ENCODE assay signal across 1 cellular context in the genomic region with DNA sequence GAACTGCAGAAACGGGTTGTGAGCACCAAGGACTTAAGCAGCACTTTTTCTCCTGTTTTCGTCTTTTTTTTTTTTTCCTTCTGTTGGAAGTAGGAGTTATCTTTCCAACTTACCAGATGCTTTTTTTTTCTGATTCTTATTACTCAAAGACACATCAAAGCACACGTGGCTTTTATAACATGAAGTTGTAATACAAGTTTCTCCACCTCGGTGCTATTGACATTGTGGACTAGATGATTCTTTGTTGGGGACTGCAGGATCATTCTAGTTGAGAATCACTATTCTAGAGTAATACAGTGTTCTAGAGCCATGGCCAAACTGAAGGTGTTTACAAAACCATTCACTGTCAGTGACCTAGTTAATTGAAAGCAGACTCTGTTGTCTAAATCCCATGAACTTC.
TF ChIP-seq lines count a peak whose summit lies in the region.

No MANE protein-coding gene starts in this region.

TF ChIP-seq in GM23338, 12 proteins besides CTCF, POLR2A, EP300 and RAD21:
- TF ChIP-seq ZNF331 (CRISPR knock-in tag; IDR thresholded peaks at IDR 0.05; ENCODE audit: low read depth) (no peak), STAT1 (IDR thresholded peaks at IDR 0.05; ENCODE audit: unreplicated experiment) (no peak), POLR2AphosphoS5 (IDR thresholded peaks at IDR 0.05; ENCODE audit: low read depth) (no peak), ZNF114 (CRISPR knock-in tag; IDR thresholded peaks at IDR 0.05) (no peak), EZH2phosphoT487 (IDR thresholded peaks at IDR 0.05; ENCODE audit: unreplicated experiment) (no peak), CREB1 (CRISPR knock-in tag; IDR thresholded peaks at IDR 0.05; ENCODE audit: low read depth) (no peak), JUNB (IDR thresholded peaks at IDR 0.05; ENCODE audit: unreplicated experiment) (no peak), EZH2 (IDR thresholded peaks at IDR 0.05; ENCODE audit: low read depth, unreplicated experiment) (no peak), NANOG (IDR thresholded peaks at IDR 0.05; ENCODE audit: borderline replicate concordance) (no peak)
- TF ChIP-seq, protein P1, sequence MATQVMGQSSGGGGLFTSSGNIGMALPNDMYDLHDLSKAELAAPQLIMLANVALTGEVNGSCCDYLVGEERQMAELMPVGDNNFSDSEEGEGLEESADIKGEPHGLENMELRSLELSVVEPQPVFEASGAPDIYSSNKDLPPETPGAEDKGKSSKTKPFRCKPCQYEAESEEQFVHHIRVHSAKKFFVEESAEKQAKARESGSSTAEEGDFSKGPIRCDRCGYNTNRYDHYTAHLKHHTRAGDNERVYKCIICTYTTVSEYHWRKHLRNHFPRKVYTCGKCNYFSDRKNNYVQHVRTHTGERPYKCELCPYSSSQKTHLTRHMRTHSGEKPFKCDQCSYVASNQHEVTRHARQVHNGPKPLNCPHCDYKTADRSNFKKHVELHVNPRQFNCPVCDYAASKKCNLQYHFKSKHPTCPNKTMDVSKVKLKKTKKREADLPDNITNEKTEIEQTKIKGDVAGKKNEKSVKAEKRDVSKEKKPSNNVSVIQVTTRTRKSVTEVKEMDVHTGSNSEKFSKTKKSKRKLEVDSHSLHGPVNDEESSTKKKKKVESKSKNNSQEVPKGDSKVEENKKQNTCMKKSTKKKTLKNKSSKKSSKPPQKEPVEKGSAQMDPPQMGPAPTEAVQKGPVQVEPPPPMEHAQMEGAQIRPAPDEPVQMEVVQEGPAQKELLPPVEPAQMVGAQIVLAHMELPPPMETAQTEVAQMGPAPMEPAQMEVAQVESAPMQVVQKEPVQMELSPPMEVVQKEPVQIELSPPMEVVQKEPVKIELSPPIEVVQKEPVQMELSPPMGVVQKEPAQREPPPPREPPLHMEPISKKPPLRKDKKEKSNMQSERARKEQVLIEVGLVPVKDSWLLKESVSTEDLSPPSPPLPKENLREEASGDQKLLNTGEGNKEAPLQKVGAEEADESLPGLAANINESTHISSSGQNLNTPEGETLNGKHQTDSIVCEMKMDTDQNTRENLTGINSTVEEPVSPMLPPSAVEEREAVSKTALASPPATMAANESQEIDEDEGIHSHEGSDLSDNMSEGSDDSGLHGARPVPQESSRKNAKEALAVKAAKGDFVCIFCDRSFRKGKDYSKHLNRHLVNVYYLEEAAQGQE (IDR thresholded peaks at IDR 0.05; ENCODE audit: unreplicated experiment): no peak
- TF ChIP-seq, protein P2, sequence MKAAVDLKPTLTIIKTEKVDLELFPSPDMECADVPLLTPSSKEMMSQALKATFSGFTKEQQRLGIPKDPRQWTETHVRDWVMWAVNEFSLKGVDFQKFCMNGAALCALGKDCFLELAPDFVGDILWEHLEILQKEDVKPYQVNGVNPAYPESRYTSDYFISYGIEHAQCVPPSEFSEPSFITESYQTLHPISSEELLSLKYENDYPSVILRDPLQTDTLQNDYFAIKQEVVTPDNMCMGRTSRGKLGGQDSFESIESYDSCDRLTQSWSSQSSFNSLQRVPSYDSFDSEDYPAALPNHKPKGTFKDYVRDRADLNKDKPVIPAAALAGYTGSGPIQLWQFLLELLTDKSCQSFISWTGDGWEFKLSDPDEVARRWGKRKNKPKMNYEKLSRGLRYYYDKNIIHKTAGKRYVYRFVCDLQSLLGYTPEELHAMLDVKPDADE (IDR thresholded peaks at IDR 0.05): no peak
- TF ChIP-seq, protein P3, sequence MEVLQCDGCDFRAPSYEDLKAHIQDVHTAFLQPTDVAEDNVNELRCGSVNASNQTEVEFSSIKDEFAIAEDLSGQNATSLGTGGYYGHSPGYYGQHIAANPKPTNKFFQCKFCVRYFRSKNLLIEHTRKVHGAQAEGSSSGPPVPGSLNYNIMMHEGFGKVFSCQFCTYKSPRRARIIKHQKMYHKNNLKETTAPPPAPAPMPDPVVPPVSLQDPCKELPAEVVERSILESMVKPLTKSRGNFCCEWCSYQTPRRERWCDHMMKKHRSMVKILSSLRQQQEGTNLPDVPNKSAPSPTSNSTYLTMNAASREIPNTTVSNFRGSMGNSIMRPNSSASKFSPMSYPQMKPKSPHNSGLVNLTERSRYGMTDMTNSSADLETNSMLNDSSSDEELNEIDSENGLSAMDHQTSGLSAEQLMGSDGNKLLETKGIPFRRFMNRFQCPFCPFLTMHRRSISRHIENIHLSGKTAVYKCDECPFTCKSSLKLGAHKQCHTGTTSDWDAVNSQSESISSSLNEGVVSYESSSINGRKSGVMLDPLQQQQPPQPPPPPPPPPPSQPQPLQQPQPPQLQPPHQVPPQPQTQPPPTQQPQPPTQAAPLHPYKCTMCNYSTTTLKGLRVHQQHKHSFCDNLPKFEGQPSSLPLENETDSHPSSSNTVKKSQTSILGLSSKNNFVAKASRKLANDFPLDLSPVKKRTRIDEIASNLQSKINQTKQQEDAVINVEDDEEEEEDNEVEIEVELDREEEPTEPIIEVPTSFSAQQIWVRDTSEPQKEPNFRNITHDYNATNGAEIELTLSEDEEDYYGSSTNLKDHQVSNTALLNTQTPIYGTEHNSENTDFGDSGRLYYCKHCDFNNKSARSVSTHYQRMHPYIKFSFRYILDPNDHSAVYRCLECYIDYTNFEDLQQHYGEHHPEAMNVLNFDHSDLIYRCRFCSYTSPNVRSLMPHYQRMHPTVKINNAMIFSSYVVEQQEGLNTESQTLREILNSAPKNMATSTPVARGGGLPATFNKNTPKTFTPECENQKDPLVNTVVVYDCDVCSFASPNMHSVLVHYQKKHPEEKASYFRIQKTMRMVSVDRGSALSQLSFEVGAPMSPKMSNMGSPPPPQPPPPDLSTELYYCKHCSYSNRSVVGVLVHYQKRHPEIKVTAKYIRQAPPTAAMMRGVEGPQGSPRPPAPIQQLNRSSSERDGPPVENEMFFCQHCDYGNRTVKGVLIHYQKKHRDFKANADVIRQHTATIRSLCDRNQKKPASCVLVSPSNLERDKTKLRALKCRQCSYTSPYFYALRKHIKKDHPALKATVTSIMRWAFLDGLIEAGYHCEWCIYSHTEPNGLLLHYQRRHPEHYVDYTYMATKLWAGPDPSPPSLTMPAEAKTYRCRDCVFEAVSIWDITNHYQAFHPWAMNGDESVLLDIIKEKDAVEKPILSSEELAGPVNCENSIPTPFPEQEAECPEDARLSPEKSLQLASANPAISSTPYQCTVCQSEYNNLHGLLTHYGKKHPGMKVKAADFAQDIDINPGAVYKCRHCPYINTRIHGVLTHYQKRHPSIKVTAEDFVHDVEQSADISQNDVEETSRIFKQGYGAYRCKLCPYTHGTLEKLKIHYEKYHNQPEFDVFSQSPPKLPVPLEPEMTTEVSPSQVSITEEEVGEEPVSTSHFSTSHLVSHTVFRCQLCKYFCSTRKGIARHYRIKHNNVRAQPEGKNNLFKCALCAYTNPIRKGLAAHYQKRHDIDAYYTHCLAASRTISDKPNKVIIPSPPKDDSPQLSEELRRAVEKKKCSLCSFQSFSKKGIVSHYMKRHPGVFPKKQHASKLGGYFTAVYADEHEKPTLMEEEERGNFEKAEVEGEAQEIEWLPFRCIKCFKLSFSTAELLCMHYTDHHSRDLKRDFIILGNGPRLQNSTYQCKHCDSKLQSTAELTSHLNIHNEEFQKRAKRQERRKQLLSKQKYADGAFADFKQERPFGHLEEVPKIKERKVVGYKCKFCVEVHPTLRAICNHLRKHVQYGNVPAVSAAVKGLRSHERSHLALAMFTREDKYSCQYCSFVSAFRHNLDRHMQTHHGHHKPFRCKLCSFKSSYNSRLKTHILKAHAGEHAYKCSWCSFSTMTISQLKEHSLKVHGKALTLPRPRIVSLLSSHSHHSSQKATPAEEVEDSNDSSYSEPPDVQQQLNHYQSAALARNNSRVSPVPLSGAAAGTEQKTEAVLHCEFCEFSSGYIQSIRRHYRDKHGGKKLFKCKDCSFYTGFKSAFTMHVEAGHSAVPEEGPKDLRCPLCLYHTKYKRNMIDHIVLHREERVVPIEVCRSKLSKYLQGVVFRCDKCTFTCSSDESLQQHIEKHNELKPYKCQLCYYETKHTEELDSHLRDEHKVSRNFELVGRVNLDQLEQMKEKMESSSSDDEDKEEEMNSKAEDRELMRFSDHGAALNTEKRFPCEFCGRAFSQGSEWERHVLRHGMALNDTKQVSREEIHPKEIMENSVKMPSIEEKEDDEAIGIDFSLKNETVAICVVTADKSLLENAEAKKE (CRISPR knock-in tag; IDR thresholded peaks at IDR 0.05): no peak
